In genomic region chr15:65412556-65412955, GRCh38 we compare ENCODE assay signal across 24 cellular contexts. TPM values are rescaled to one million over a fixed set of nuclear protein-coding genes. Genes with fewer than 3 reads are reported as not detected.
A peak's percentile ranks its signal among the peaks of the same experiment; 100 is the strongest.
DNase-seq lines count a peak whose midpoint lies in the region; ATAC-seq, FAIRE-seq and TF ChIP-seq lines count a peak whose summit lies in the region.
"Had no signal": no experiment of that assay in that cellular context is flagged by ENCODE, and none has a peak within 500 bp of the region (broad histone marks: within the 10 kb centered on the region; RNA-seq: fewer than 3 reads in every experiment).

No MANE protein-coding gene starts in this region.

- H3K9me3 Mint-ChIP-seq in natural killer cell treated with Interleukin-12 subunit alpha and Interleukin-12 subunit beta and Interleukin-15 and Interleukin-18, amount 100 ng/mL, for 72 hours, result no peaks in the 10 kb centered on the region
- H3K9me3 Mint-ChIP-seq: CD8-positive, alpha-beta memory T cell had no signal

- DNase-seq in DMS 273 (lab: John Stamatoyannopoulos, UW; ENCODE audit: unreplicated experiment) (peak; percentile 61), DMS 273 treated with DMSO at 0.1 percent for 48 hours (lab: John Stamatoyannopoulos, UW) (no peak), GM12878 (ENCODE audit: low read depth, low spot score) (no peak), fibroblast of villous mesenchyme (ENCODE audit: low read depth) (peak; percentile 39)
- DNase-seq in activated CD4-positive, CD25-positive, alpha-beta regulatory T cell treated with anti-CD3 and anti-CD28 coated beads, Interleukin-2, amount 50 U/mL, for 72 hours, result no peak
- no peak for DNase-seq in natural killer cell treated with Interleukin-12 subunit alpha and Interleukin-12 subunit beta and Interleukin-15 and Interleukin-18, amount 100 ng/mL, for 72 hours (ENCODE audit: low spot score)
- no peak for DNase-seq in central memory CD4-positive, alpha-beta T cell
- no peak for DNase-seq in activated naive CD4-positive, alpha-beta T cell treated with anti-CD3 and anti-CD28 coated beads, Interleukin-2, amount 50 U/mL, for 16 hours
- DNase-seq: AML-193; Calu3; CD8-positive, alpha-beta memory T cell; DMS53; GDM1; MG63; NCI-H1048; NCI-H1417 treated with DMSO at 0.1 percent for 48 hours; NCI-H1930; NCI-H345 had no signal

- POLR2A ChIA-PET in GM12878 (lab: Charles Lee), result interaction anchor here (0.6 to 1.8 kb wide), 5 partner anchors 9 to 411 kb away, joined by 4 to 12 read pairs (median 5); no protein-coding TSS in a partner anchor

- CTCF ChIA-PET in GM12878 (lab: Yijun Ruan, JAX), result interaction anchor here (0.7 to 2.1 kb wide), 6 partner anchors 8 to 698 kb away, joined by 3 to 11 read pairs (median 4); no protein-coding TSS in a partner anchor

- H3K4me3 Mint-ChIP-seq in natural killer cell treated with Interleukin-12 subunit alpha and Interleukin-12 subunit beta and Interleukin-15 and Interleukin-18, amount 100 ng/mL, for 72 hours, result no peak overlapping the region
- H3K4me3 Mint-ChIP-seq: CD8-positive, alpha-beta memory T cell had no signal

- peaks cover 0 to 6% of the 10 kb centered on the region in 2 donors for H3K4me1 Mint-ChIP-seq in natural killer cell treated with Interleukin-12 subunit alpha and Interleukin-12 subunit beta and Interleukin-15 and Interleukin-18, amount 100 ng/mL, for 72 hours (ENCODE audit: low read depth in 2 of 2)

- no peak overlapping the region for H3K27ac Mint-ChIP-seq in natural killer cell treated with Interleukin-12 subunit alpha and Interleukin-12 subunit beta and Interleukin-15 and Interleukin-18, amount 100 ng/mL, for 72 hours
- H3K27ac Mint-ChIP-seq: CD8-positive, alpha-beta memory T cell had no signal

- H3K4me3 ChIP-seq in GM12878, result no peak overlapping the region
- H3K4me3 ChIP-seq in fibroblast of villous mesenchyme (ENCODE audit: low read depth, low read length), result no peak overlapping the region
- H3K4me3 ChIP-seq: MG63, SJSA1 had no signal

- no peaks in the 10 kb centered on the region for H3K9me3 ChIP-seq in GM12878 (replicated peaks; ENCODE audit: control insufficient read depth, insufficient read depth, low read length)
- H3K9me3 ChIP-seq: MG63, SJSA1 had no signal

- H3K27ac ChIP-seq in GM12878 (ENCODE audit: control insufficient read depth, insufficient read depth), result no peak overlapping the region
- H3K27ac ChIP-seq: 22Rv1, C4-2B, SJSA1 had no signal

- TF ChIP-seq EP300 in GM12878 (IDR thresholded peaks at IDR 0.05; ENCODE audit: borderline replicate concordance in 1 of 2, control insufficient read depth in 1 of 2, low read depth in 2 of 2, low read length in 2 of 2), result no peak

- H3K27me3 Mint-ChIP-seq in natural killer cell treated with Interleukin-12 subunit alpha and Interleukin-12 subunit beta and Interleukin-15 and Interleukin-18, amount 100 ng/mL, for 72 hours, result peaks cover 14 to 16% of the 10 kb centered on the region in 2 donors

- in situ Hi-C loops in GM12878 (cut with MboI), result no loop called here

- BruUV-seq in GM12878 (replicated peaks; lab: Mats Ljungman, UMichigan), result no TSS peak

- SMC1A ChIA-PET in GM12878 (lab: Charles Lee; ENCODE audit: uncharacterized antibody, unreplicated experiment), result interaction anchor here (1.1 to 5.4 kb wide), 3 partner anchors 9 to 22 kb away, joined by 3 to 38 read pairs (median 5); partner anchors contain the start of gene IGDCC4

- H3K79me2 ChIP-seq in GM12878 (ENCODE audit: control insufficient read depth, insufficient read depth, low read length), result no peaks in the 10 kb centered on the region

- FAIRE-seq in GM12878 (lab: Jason Lieb, UNC), result no peak
- FAIRE-seq: H54 had no signal

- H3K36me3 ChIP-seq in GM12878 (ENCODE audit: control insufficient read depth in 2 of 2, insufficient read depth in 2 of 2, low read length in 1 of 2), result no peaks in the 10 kb centered on the region
- H3K36me3 ChIP-seq: MG63, SJSA1 had no signal

- TF ChIP-seq CTCF in GM12878 (IDR thresholded peaks at IDR 0.05 in 2 of 3, conservative IDR thresholded peaks at IDR 0.05 in 1 of 3; ENCODE audit: control insufficient read depth in 2 of 3, extremely low read depth in 1 of 3, insufficient read depth in 1 of 3, low read depth in 3 of 3, low read length in 3 of 3), result no peak
- TF ChIP-seq CTCF in fibroblast of villous mesenchyme (IDR thresholded peaks at IDR 0.05; ENCODE audit: insufficient read depth, low read depth, low read length), result no peak

- WGBS in GM12878 (ENCODE audit: insufficient coverage, insufficient replicate concordance, low lambda C conversion rate, missing lambda C conversion rate), result 0% methylated on average over 1 of the region's 1 CpG

- peaks cover 20% of the 10 kb centered on the region for H3K4me1 ChIP-seq in GM12878 (ENCODE audit: control insufficient read depth, insufficient read depth, low read length)

- TF ChIP-seq RAD21 in GM12878 (IDR thresholded peaks at IDR 0.05; ENCODE audit: insufficient read depth, low read depth, low read length), result no peak

- RAD21 ChIA-PET in GM12878 (lab: Charles Lee; ENCODE audit: unreplicated experiment), result interaction anchor here (1.7 kb wide), 1 partner anchor 8 kb away, joined by 12 read pairs; no protein-coding TSS in a partner anchor

- H2AFZ ChIP-seq in GM12878 (ENCODE audit: control insufficient read depth, low read depth, low read length), result no peak overlapping the region

- no peak overlapping the region for H3K4me2 ChIP-seq in GM12878 (ENCODE audit: control insufficient read depth, insufficient read depth)

- ATAC-seq in GM12878, result peak; percentile 6; the same call in 2 of the 3 replicates
- no peak for ATAC-seq in natural killer cell treated with Interleukin-12 subunit alpha and Interleukin-12 subunit beta and Interleukin-15 and Interleukin-18, amount 100 ng/mL, for 72 hours
- ATAC-seq: Right ventricle myocardium inferior had no signal

- no peaks in the 10 kb centered on the region for H3K27me3 ChIP-seq in GM12878 (replicated peaks in 1 of 2; ENCODE audit: control insufficient read depth in 2 of 2, insufficient read depth in 2 of 2, low read length in 1 of 2)
- H3K27me3 ChIP-seq: MG63, SJSA1 had no signal

- no peak overlapping the region for H3K9ac ChIP-seq in GM12878 (ENCODE audit: control insufficient read depth, insufficient read depth, low read length)

- no peaks in the 10 kb centered on the region for H4K20me1 ChIP-seq in GM12878 (ENCODE audit: control insufficient read depth, insufficient read depth)

- no peaks in the 10 kb centered on the region for H3K36me3 Mint-ChIP-seq in natural killer cell treated with Interleukin-12 subunit alpha and Interleukin-12 subunit beta and Interleukin-15 and Interleukin-18, amount 100 ng/mL, for 72 hours
- H3K36me3 Mint-ChIP-seq: CD8-positive, alpha-beta memory T cell had no signal

- TF ChIP-seq POLR2A in GM12878 (IDR thresholded peaks at IDR 0.05; ENCODE audit: low read depth, low read length), result no peak

- intact Hi-C loops in GM12878 (cut with micrococcal nuclease; ENCODE audit: unreplicated experiment), result no loop called here

TF ChIP-seq in GM12878, 131 proteins besides CTCF, POLR2A, EP300 and RAD21:
- TF ChIP-seq TBL1XR1 (IDR thresholded peaks at IDR 0.05; ENCODE audit: low read depth, low read length) (no peak), ZNF384 (IDR thresholded peaks at IDR 0.05; ENCODE audit: borderline replicate concordance, low read depth, low read length) (0 out of 2 replicates have a peak, but pooled peaks have one; percentile 18)

RNA-seq across cellular contexts. Expression of gene IGDCC4, which starts 10.2 kb away (rescaled TPM):
- 10.0 and 14.3 TPM in 2 replicates for total RNA-seq in GM12878 (2013; cell fraction: nucleolus; rRNA removed)
- total RNA-seq in GM12878 (2014; rRNA removed) (0.05 and 0.06 TPM in 2 replicates), GM12878 (2014; rRNA removed; fragmentation: Illumina TruSeq; extraction: Trizol) (0.04 and 0.09 TPM in 2 replicates), GM12878 (2021) (0.21 and 0.74 TPM in 2 replicates), fibroblast of villous mesenchyme (2.9 and 3.0 TPM in 2 replicates)
- polyA plus RNA-seq in GM12878 (2011; ENCODE audit: low read depth), result 0.16 TPM
- polyA plus RNA-seq in GM12878 (2011; rRNA removed) (0.18 and 0.27 TPM in 2 replicates), GM12878 (2014; fragmentation: Illumina TruSeq; extraction: Trizol) (0.18 and 0.29 TPM in 2 replicates), GM12878 (2014; fragmentation: Nextera tagmentation; extraction: Ambion mirVana) (under 1 TPM; 0.08 to 0.16 TPM), GM12878 (2014; rRNA removed) (0.24 and 0.41 TPM in 2 replicates), GM12878 (2016; fragmentation: Nextera tagmentation; extraction: Ambion mirVana) (under 1 TPM; 0.06 to 0.17 TPM)
- polyA plus RNA-seq in GM12878 (2011; cell fraction: cytosol; rRNA removed), result 0.19 and 0.22 TPM in 2 replicates
- 1.8 and 2.2 TPM in 2 replicates for polyA plus RNA-seq in GM12878 (2011; cell fraction: nucleus; rRNA removed)
- 0.37 and 0.55 TPM in 2 replicates for polyA plus RNA-seq in GM12878 (2012)
- 0.15 and 1.8 TPM in 2 replicates for polyA minus RNA-seq in GM12878 (2011; rRNA and poly(A)+ RNA removed)
- not detected in 2 replicates for polyA minus RNA-seq in GM12878 (2011; cell fraction: cytosol; rRNA and poly(A)+ RNA removed)
- polyA minus RNA-seq in GM12878 (2011; cell fraction: nucleus; rRNA and poly(A)+ RNA removed), result 0.97 and 1.1 TPM in 2 replicates
- under 1 TPM; 0.07 to 0.20 TPM for total RNA-seq in natural killer cell treated with Interleukin-12 subunit alpha and Interleukin-12 subunit beta and Interleukin-15 and Interleukin-18, amount 100 ng/mL, for 72 hours
- polyA plus RNA-seq: CD8-positive, alpha-beta memory T cell had no signal

RNA-seq across cellular contexts. Expression of gene IGDCC3, which starts 34.8 kb away (rescaled TPM):
- total RNA-seq in GM12878 (2013; cell fraction: nucleolus; rRNA removed), result not detected in 2 replicates
- total RNA-seq in GM12878 (2014; rRNA removed) (not detected in 2 replicates), GM12878 (2014; rRNA removed; fragmentation: Illumina TruSeq; extraction: Trizol) (not detected in 2 replicates), GM12878 (2021) (0.10 and 0.13 TPM in 2 replicates), fibroblast of villous mesenchyme (under 0.01 TPM in 2 replicates)
- polyA plus RNA-seq in GM12878 (2011; ENCODE audit: low read depth), result not detected
- polyA plus RNA-seq in GM12878 (2011; rRNA removed) (not detected in 2 replicates), GM12878 (2014; fragmentation: Illumina TruSeq; extraction: Trizol) (not detected in 2 replicates), GM12878 (2014; fragmentation: Nextera tagmentation; extraction: Ambion mirVana) (not detected), GM12878 (2014; rRNA removed) (not detected in 2 replicates), GM12878 (2016; fragmentation: Nextera tagmentation; extraction: Ambion mirVana) (under 1 TPM; 0.15 to 0.20 TPM)
- polyA plus RNA-seq in GM12878 (2011; cell fraction: cytosol; rRNA removed), result not detected in 2 replicates
- polyA plus RNA-seq in GM12878 (2011; cell fraction: nucleus; rRNA removed), result not detected in 2 replicates
- polyA plus RNA-seq in GM12878 (2012), result not detected in 2 replicates
- polyA minus RNA-seq in GM12878 (2011; rRNA and poly(A)+ RNA removed), result not detected in 2 replicates
- polyA minus RNA-seq in GM12878 (2011; cell fraction: cytosol; rRNA and poly(A)+ RNA removed), result not detected in 2 replicates
- polyA minus RNA-seq in GM12878 (2011; cell fraction: nucleus; rRNA and poly(A)+ RNA removed), result not detected in 2 replicates
- total RNA-seq in natural killer cell treated with Interleukin-12 subunit alpha and Interleukin-12 subunit beta and Interleukin-15 and Interleukin-18, amount 100 ng/mL, for 72 hours, result not detected
- total RNA-seq: Calu3; CD8-positive, alpha-beta memory T cell; LHCN-M2; SJSA1 had no signal
- polyA plus RNA-seq: CD8-positive, alpha-beta memory T cell had no signal

Comparison
In these comparisons a context has a peak if more than half of its experiments do, and no peak if none do; other contexts are left out.
1. DNase-seq: peak in DMS 273 (single experiment) and fibroblast of villous mesenchyme (single experiment); none in DMS 273 treated with DMSO at 0.1 percent for 48 hours (single experiment), GM12878 (single experiment), activated CD4-positive, CD25-positive, alpha-beta regulatory T cell treated with anti-CD3 and anti-CD28 coated beads, Interleukin-2, amount 50 U/mL, for 72 hours (single experiment), natural killer cell treated with Interleukin-12 subunit alpha and Interleukin-12 subunit beta and Interleukin-15 and Interleukin-18, amount 100 ng/mL, for 72 hours (single experiment), central memory CD4-positive, alpha-beta T cell (single experiment) and activated naive CD4-positive, alpha-beta T cell treated with anti-CD3 and anti-CD28 coated beads, Interleukin-2, amount 50 U/mL, for 16 hours (single experiment).